2 cellular contexts compared by ENCODE assay signal in the genomic region with DNA sequence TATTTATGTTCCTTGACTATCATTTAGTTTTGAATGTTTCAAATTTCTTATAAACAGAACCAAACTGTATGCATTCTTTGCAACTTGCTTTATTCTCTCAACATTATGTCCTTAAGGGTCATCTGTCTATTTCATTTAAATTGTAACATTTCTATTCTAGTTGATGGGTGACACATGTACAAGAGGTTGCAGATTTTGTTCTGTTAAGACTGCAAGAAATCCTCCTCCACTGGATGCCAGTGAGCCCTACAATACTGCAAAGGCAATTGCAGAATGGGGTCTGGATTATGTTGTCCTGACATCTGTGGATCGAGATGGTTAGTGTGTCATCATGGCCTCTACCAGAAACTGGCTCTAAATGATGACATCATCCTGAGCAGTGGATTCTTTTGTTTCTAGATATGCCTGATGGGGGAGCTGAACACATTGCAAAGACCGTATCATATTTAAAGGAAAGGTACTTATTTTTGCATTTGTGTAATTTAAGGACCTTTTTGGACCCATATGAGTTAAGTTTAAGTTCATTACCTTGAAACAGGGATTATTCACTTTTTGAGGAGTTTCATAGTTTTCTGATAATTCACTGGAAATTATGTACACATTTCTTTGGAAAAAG.
TF ChIP-seq lines count a peak whose summit lies in the region.

No MANE protein-coding gene starts in this region.

TF ChIP-seq in HEK293, 187 proteins besides CTCF, POLR2A, EP300 and RAD21 (continued from another document and continues in another):
- TF ChIP-seq, protein P1, sequence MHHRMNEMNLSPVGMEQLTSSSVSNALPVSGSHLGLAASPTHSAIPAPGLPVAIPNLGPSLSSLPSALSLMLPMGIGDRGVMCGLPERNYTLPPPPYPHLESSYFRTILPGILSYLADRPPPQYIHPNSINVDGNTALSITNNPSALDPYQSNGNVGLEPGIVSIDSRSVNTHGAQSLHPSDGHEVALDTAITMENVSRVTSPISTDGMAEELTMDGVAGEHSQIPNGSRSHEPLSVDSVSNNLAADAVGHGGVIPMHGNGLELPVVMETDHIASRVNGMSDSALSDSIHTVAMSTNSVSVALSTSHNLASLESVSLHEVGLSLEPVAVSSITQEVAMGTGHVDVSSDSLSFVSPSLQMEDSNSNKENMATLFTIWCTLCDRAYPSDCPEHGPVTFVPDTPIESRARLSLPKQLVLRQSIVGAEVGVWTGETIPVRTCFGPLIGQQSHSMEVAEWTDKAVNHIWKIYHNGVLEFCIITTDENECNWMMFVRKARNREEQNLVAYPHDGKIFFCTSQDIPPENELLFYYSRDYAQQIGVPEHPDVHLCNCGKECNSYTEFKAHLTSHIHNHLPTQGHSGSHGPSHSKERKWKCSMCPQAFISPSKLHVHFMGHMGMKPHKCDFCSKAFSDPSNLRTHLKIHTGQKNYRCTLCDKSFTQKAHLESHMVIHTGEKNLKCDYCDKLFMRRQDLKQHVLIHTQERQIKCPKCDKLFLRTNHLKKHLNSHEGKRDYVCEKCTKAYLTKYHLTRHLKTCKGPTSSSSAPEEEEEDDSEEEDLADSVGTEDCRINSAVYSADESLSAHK (tag by site-specific recombination; IDR thresholded peaks at IDR 0.05) = no peak
- TF ChIP-seq, protein P2, sequence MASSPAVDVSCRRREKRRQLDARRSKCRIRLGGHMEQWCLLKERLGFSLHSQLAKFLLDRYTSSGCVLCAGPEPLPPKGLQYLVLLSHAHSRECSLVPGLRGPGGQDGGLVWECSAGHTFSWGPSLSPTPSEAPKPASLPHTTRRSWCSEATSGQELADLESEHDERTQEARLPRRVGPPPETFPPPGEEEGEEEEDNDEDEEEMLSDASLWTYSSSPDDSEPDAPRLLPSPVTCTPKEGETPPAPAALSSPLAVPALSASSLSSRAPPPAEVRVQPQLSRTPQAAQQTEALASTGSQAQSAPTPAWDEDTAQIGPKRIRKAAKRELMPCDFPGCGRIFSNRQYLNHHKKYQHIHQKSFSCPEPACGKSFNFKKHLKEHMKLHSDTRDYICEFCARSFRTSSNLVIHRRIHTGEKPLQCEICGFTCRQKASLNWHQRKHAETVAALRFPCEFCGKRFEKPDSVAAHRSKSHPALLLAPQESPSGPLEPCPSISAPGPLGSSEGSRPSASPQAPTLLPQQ (tag by site-specific recombination; IDR thresholded peaks at IDR 0.05) = 0 out of 2 replicates have a peak, but pooled peaks have one; percentile 23
- TF ChIP-seq ZNF121 (tag by site-specific recombination; IDR thresholded peaks at IDR 0.05) (no peak), ZNF654 (tag by site-specific recombination; IDR thresholded peaks at IDR 0.05; ENCODE audit: low read depth) (peak; percentile 36), ZNF660 (tag by site-specific recombination; IDR thresholded peaks at IDR 0.05) (peak; percentile 20; the same call in 1 of the 2 replicates), KLF9 (tag by site-specific recombination; IDR thresholded peaks at IDR 0.05; ENCODE audit: low read depth) (no peak), ZNF629 (tag by site-specific recombination; IDR thresholded peaks at IDR 0.05) (peak; percentile 88), ZNF2 (tag by site-specific recombination; IDR thresholded peaks at IDR 0.05) (0 out of 2 replicates have a peak, but pooled peaks have one; percentile 27), KLF8 (tag by site-specific recombination; IDR thresholded peaks at IDR 0.05) (0 out of 2 replicates have a peak, but pooled peaks have one; percentile 19), ZBTB17 (tag by site-specific recombination; IDR thresholded peaks at IDR 0.05) (peak; percentile 82)
- TF ChIP-seq, protein P3, sequence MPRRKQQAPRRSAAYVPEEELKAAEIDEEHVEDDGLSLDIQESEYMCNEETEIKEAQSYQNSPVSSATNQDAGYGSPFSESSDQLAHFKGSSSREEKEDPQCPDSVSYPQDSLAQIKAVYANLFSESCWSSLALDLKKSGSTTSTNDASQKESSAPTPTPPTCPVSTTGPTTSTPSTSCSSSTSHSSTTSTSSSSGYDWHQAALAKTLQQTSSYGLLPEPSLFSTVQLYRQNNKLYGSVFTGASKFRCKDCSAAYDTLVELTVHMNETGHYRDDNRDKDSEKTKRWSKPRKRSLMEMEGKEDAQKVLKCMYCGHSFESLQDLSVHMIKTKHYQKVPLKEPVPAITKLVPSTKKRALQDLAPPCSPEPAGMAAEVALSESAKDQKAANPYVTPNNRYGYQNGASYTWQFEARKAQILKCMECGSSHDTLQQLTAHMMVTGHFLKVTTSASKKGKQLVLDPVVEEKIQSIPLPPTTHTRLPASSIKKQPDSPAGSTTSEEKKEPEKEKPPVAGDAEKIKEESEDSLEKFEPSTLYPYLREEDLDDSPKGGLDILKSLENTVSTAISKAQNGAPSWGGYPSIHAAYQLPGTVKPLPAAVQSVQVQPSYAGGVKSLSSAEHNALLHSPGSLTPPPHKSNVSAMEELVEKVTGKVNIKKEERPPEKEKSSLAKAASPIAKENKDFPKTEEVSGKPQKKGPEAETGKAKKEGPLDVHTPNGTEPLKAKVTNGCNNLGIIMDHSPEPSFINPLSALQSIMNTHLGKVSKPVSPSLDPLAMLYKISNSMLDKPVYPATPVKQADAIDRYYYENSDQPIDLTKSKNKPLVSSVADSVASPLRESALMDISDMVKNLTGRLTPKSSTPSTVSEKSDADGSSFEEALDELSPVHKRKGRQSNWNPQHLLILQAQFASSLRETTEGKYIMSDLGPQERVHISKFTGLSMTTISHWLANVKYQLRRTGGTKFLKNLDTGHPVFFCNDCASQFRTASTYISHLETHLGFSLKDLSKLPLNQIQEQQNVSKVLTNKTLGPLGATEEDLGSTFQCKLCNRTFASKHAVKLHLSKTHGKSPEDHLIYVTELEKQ (tag by site-specific recombination; IDR thresholded peaks at IDR 0.05; ENCODE audit: borderline replicate concordance) = no peak
- TF ChIP-seq, protein P4, sequence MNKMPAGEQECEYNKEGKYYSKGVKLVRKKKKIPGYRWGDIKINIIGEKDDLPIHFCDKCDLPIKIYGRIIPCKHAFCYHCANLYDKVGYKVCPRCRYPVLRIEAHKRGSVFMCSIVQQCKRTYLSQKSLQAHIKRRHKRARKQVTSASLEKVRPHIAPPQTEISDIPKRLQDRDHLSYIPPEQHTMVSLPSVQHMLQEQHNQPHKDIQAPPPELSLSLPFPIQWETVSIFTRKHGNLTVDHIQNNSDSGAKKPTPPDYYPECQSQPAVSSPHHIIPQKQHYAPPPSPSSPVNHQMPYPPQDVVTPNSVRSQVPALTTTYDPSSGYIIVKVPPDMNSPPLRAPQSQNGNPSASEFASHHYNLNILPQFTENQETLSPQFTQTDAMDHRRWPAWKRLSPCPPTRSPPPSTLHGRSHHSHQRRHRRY (tag by site-specific recombination; IDR thresholded peaks at IDR 0.05) = no peak
- TF ChIP-seq, protein P5, sequence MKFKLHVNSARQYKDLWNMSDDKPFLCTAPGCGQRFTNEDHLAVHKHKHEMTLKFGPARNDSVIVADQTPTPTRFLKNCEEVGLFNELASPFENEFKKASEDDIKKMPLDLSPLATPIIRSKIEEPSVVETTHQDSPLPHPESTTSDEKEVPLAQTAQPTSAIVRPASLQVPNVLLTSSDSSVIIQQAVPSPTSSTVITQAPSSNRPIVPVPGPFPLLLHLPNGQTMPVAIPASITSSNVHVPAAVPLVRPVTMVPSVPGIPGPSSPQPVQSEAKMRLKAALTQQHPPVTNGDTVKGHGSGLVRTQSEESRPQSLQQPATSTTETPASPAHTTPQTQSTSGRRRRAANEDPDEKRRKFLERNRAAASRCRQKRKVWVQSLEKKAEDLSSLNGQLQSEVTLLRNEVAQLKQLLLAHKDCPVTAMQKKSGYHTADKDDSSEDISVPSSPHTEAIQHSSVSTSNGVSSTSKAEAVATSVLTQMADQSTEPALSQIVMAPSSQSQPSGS (tag by site-specific recombination; IDR thresholded peaks at IDR 0.05; ENCODE audit: low read depth) = peak; percentile 98

TF ChIP-seq in SK-N-SH, 30 proteins besides CTCF, POLR2A, EP300 and RAD21 (continued from another document):
- TF ChIP-seq, protein P6, sequence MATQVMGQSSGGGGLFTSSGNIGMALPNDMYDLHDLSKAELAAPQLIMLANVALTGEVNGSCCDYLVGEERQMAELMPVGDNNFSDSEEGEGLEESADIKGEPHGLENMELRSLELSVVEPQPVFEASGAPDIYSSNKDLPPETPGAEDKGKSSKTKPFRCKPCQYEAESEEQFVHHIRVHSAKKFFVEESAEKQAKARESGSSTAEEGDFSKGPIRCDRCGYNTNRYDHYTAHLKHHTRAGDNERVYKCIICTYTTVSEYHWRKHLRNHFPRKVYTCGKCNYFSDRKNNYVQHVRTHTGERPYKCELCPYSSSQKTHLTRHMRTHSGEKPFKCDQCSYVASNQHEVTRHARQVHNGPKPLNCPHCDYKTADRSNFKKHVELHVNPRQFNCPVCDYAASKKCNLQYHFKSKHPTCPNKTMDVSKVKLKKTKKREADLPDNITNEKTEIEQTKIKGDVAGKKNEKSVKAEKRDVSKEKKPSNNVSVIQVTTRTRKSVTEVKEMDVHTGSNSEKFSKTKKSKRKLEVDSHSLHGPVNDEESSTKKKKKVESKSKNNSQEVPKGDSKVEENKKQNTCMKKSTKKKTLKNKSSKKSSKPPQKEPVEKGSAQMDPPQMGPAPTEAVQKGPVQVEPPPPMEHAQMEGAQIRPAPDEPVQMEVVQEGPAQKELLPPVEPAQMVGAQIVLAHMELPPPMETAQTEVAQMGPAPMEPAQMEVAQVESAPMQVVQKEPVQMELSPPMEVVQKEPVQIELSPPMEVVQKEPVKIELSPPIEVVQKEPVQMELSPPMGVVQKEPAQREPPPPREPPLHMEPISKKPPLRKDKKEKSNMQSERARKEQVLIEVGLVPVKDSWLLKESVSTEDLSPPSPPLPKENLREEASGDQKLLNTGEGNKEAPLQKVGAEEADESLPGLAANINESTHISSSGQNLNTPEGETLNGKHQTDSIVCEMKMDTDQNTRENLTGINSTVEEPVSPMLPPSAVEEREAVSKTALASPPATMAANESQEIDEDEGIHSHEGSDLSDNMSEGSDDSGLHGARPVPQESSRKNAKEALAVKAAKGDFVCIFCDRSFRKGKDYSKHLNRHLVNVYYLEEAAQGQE (IDR thresholded peaks at IDR 0.05; ENCODE audit: low read depth, low read length) = 0 out of 2 replicates have a peak, but pooled peaks have one; percentile 25
- TF ChIP-seq SMC3 (IDR thresholded peaks at IDR 0.05; ENCODE audit: low read depth, low read length) (no peak), TEAD4 (IDR thresholded peaks at IDR 0.05; ENCODE audit: borderline replicate concordance, insufficient read depth) (peak; percentile 31; the same call in 1 of the 2 replicates), RCOR1 (IDR thresholded peaks at IDR 0.05; ENCODE audit: low read length) (peak; percentile 74), POLR2AphosphoS5 (IDR thresholded peaks at IDR 0.05; ENCODE audit: low read depth, low read length) (peak; percentile 90), SIN3A (IDR thresholded peaks at IDR 0.05; ENCODE audit: borderline replicate concordance, low read depth, low read length) (peak; percentile 56; the same call in 1 of the 2 replicates), MEF2A (IDR thresholded peaks at IDR 0.05; ENCODE audit: borderline replicate concordance, low read depth) (no peak), MXI1 (IDR thresholded peaks at IDR 0.05; ENCODE audit: low read depth, low read length) (peak; percentile 47; the same call in 1 of the 2 replicates), FOSL2 (IDR thresholded peaks at IDR 0.05; ENCODE audit: borderline replicate concordance, low read depth) (peak; percentile 61; the same call in 1 of the 2 replicates), NFIC (IDR thresholded peaks at IDR 0.05; ENCODE audit: borderline replicate concordance) (0 out of 2 replicates have a peak, but pooled peaks have one; percentile 13)
- TF ChIP-seq, protein P7, sequence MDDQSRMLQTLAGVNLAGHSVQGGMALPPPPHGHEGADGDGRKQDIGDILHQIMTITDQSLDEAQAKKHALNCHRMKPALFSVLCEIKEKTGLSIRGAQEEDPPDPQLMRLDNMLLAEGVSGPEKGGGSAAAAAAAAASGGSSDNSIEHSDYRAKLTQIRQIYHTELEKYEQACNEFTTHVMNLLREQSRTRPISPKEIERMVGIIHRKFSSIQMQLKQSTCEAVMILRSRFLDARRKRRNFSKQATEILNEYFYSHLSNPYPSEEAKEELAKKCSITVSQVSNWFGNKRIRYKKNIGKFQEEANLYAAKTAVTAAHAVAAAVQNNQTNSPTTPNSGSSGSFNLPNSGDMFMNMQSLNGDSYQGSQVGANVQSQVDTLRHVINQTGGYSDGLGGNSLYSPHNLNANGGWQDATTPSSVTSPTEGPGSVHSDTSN (IDR thresholded peaks at IDR 0.05) = peak; percentile 94
- TF ChIP-seq, protein P8, sequence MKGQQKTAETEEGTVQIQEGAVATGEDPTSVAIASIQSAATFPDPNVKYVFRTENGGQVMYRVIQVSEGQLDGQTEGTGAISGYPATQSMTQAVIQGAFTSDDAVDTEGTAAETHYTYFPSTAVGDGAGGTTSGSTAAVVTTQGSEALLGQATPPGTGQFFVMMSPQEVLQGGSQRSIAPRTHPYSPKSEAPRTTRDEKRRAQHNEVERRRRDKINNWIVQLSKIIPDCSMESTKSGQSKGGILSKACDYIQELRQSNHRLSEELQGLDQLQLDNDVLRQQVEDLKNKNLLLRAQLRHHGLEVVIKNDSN (IDR thresholded peaks at IDR 0.05; ENCODE audit: borderline replicate concordance, low read depth) = no peak
- TF ChIP-seq, protein P9, sequence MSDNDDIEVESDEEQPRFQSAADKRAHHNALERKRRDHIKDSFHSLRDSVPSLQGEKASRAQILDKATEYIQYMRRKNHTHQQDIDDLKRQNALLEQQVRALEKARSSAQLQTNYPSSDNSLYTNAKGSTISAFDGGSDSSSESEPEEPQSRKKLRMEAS (IDR thresholded peaks at IDR 0.05; ENCODE audit: low read depth) = peak; percentile 68; the same call in 1 of the 2 replicates
